10 cellular contexts compared by ENCODE assay signal in the genomic region with DNA sequence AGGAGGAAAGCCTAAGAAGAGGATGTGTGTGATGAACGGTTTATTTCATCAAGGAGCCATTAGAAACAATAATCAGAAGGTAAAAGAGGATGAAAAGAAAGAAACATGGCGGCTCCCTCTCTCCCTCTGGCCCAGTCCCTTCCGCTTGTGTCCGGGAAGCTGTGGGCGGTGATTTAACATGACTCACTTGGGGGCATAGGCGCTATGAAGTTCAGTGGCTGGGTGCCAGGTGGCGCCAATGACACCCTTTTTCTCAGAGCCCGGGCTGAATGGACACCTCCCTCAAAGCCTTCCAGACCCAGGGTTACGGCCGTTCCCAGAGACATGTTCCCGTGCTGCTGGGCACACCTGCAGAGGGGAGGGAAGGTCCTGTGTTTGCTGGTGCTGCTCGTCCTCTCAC.
A peak's percentile ranks its signal among the peaks of the same experiment; 100 is the strongest.
DNase-seq lines count a peak whose midpoint lies in the region; ATAC-seq and TF ChIP-seq lines count a peak whose summit lies in the region.
"Had no signal": no experiment of that assay in that cellular context is flagged by ENCODE, and none has a peak within 500 bp of the region (broad histone marks: within the 10 kb centered on the region; RNA-seq: fewer than 3 reads in every experiment).

No MANE protein-coding gene starts in this region.

- H3K9me3 ChIP-seq in PC-3 (ENCODE audit: low read length), result no peaks in the 10 kb centered on the region

- H3K4me3 ChIP-seq in PC-3 (ENCODE audit: low read length), result no peak overlapping the region

- no peaks in the 10 kb centered on the region for H3K9me2 ChIP-seq in PC-3 (replicated peaks; ENCODE audit: low read length)

- intact Hi-C loops in PC-3 (cut with micrococcal nuclease), result no loop called here

- POLR2A ChIA-PET in PC-3 (lab: Charles Lee; ENCODE audit: unreplicated experiment), result no interaction called here

- DNase-seq in COLO829 (ENCODE audit: low spot score) (peak; percentile 51), H4 (ENCODE audit: low spot score) (peak; percentile 91), PC-3 (peak; percentile 13), glomerular visceral epithelial cell (ENCODE audit: extremely low spot score) (peak; percentile 11), GM19240 (ENCODE audit: insufficient read length, low spot score) (no peak)
- no peak for DNase-seq in activated effector memory CD4-positive, alpha-beta T cell treated with anti-CD3 and anti-CD28 coated beads, Interleukin-2, amount 50 U/mL, for 16 hours
- DNase-seq: activated CD4-positive, alpha-beta T cell treated with anti-CD3 and anti-CD28 coated beads, Interleukin-2, amount 50 U/mL, for 1 hour; CD8-positive, alpha-beta memory T cell had no signal

- ATAC-seq in PC-3, result no peak
- no peak for ATAC-seq in HG02885 (IDR thresholded peaks at IDR 0.05; ENCODE audit: poor library complexity, unreplicated experiment)
- ATAC-seq in HG02938 (IDR thresholded peaks at IDR 0.05; ENCODE audit: unreplicated experiment), result no peak

- no peak overlapping the region for H3K4me2 ChIP-seq in PC-3 (ENCODE audit: low read length)

- no peaks in the 10 kb centered on the region for H3K36me3 ChIP-seq in PC-3 (ENCODE audit: low read depth, low read length)

- no peaks in the 10 kb centered on the region for H3F3A ChIP-seq in PC-3 (ENCODE audit: low read length, unreplicated experiment)

- H3K9ac ChIP-seq in PC-3 (ENCODE audit: low read length), result no peak overlapping the region

- no peaks in the 10 kb centered on the region for H3K27me3 ChIP-seq in PC-3 (ENCODE audit: low read length)

- H3K4me1 ChIP-seq in PC-3 (ENCODE audit: insufficient read depth, low read length), result no peaks in the 10 kb centered on the region

- no peak overlapping the region for H2AFZ ChIP-seq in PC-3 (ENCODE audit: low read length)

- CTCF ChIA-PET in PC-3 (lab: Charles Lee), result no interaction called here

- H4K20me1 ChIP-seq in PC-3 (ENCODE audit: low read length), result no peaks in the 10 kb centered on the region

- no peak overlapping the region for H3K27ac ChIP-seq in PC-3 (ENCODE audit: low read length)

- no peaks in the 10 kb centered on the region for H3K79me2 ChIP-seq in PC-3 (ENCODE audit: low read length)

- no peak for TF ChIP-seq CTCF in PC-3 (conservative IDR thresholded peaks at IDR 0.05; ENCODE audit: low read depth, low read length)

- BruUV-seq in PC-3 (replicated peaks; lab: Mats Ljungman, UMichigan), result no TSS peak

Comparison
In these comparisons a context has a peak if more than half of its experiments do, and no peak if none do; other contexts are left out.
1. DNase-seq: peak in COLO829 (single experiment), H4 (single experiment), PC-3 (single experiment) and glomerular visceral epithelial cell (single experiment); none in activated effector memory CD4-positive, alpha-beta T cell treated with anti-CD3 and anti-CD28 coated beads, Interleukin-2, amount 50 U/mL, for 16 hours (single experiment) and GM19240 (single experiment).